1 cellular context compared by ENCODE assay signal in the genomic region with DNA sequence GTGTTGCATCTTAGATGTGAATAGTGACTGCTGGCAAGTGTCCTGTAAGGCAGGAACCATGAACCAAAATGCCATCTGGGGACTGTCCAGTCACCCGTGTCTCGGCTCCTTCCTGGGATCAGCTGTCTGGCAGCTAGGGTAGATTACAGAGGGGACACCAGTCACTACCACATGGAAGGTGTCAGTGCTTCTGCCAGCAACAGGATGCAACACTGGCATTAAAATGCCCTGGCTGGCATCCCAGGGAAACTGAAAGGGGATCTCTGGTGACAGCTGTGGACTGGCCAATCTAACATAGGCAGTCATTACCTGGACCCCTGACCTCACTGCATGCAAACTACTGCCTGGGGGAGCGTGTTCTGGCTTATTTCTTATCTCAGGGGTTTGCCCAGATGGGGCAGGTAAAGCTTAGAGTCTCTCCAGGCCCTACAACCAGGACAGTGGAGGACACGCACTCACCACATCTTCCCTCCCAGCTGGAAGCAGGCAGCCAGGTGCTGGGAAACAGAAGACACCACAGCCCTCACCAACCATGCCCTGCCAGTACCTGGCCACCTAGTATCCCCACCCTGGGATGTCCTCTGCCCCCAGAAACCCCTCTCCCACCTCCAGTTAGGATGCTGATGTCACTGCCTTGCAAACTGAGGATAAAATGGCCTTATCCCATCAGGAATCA.
TF ChIP-seq lines count a peak whose summit lies in the region.

No MANE protein-coding gene starts in this region.

TF ChIP-seq in GM23338, 12 proteins besides CTCF, POLR2A, EP300 and RAD21:
- TF ChIP-seq NANOG (IDR thresholded peaks at IDR 0.05; ENCODE audit: borderline replicate concordance) (no peak), CREB1 (CRISPR knock-in tag; IDR thresholded peaks at IDR 0.05; ENCODE audit: low read depth) (no peak), ZNF331 (CRISPR knock-in tag; IDR thresholded peaks at IDR 0.05; ENCODE audit: low read depth) (no peak), POLR2AphosphoS5 (IDR thresholded peaks at IDR 0.05; ENCODE audit: low read depth) (no peak), EZH2 (IDR thresholded peaks at IDR 0.05; ENCODE audit: low read depth, unreplicated experiment) (no peak), EZH2phosphoT487 (IDR thresholded peaks at IDR 0.05; ENCODE audit: unreplicated experiment) (no peak), STAT1 (IDR thresholded peaks at IDR 0.05; ENCODE audit: unreplicated experiment) (no peak)
- TF ChIP-seq, protein P1, sequence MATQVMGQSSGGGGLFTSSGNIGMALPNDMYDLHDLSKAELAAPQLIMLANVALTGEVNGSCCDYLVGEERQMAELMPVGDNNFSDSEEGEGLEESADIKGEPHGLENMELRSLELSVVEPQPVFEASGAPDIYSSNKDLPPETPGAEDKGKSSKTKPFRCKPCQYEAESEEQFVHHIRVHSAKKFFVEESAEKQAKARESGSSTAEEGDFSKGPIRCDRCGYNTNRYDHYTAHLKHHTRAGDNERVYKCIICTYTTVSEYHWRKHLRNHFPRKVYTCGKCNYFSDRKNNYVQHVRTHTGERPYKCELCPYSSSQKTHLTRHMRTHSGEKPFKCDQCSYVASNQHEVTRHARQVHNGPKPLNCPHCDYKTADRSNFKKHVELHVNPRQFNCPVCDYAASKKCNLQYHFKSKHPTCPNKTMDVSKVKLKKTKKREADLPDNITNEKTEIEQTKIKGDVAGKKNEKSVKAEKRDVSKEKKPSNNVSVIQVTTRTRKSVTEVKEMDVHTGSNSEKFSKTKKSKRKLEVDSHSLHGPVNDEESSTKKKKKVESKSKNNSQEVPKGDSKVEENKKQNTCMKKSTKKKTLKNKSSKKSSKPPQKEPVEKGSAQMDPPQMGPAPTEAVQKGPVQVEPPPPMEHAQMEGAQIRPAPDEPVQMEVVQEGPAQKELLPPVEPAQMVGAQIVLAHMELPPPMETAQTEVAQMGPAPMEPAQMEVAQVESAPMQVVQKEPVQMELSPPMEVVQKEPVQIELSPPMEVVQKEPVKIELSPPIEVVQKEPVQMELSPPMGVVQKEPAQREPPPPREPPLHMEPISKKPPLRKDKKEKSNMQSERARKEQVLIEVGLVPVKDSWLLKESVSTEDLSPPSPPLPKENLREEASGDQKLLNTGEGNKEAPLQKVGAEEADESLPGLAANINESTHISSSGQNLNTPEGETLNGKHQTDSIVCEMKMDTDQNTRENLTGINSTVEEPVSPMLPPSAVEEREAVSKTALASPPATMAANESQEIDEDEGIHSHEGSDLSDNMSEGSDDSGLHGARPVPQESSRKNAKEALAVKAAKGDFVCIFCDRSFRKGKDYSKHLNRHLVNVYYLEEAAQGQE (IDR thresholded peaks at IDR 0.05; ENCODE audit: unreplicated experiment), result no peak
- TF ChIP-seq, protein P2, sequence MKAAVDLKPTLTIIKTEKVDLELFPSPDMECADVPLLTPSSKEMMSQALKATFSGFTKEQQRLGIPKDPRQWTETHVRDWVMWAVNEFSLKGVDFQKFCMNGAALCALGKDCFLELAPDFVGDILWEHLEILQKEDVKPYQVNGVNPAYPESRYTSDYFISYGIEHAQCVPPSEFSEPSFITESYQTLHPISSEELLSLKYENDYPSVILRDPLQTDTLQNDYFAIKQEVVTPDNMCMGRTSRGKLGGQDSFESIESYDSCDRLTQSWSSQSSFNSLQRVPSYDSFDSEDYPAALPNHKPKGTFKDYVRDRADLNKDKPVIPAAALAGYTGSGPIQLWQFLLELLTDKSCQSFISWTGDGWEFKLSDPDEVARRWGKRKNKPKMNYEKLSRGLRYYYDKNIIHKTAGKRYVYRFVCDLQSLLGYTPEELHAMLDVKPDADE (IDR thresholded peaks at IDR 0.05), result no peak
